Comparison of ENCODE assay signal across 8 cellular contexts in genomic region chr9:34603610-34604231, GRCh38. TPM values are rescaled to one million over a fixed set of nuclear protein-coding genes. Genes with fewer than 3 reads are reported as not detected.
DNase-seq lines count a peak whose midpoint lies in the region; ATAC-seq, FAIRE-seq and TF ChIP-seq lines count a peak whose summit lies in the region.

No MANE protein-coding gene starts in this region.

- H3K4me1 ChIP-seq in HepG2 (ENCODE audit: insufficient read depth, low read length): peaks cover 11% of the 10 kb centered on the region

- no peaks in the 10 kb centered on the region for H3K79me2 ChIP-seq in HepG2 (ENCODE audit: insufficient read depth, low read length)

- H3K9ac ChIP-seq in HepG2 (ENCODE audit: insufficient read depth, low read depth, low read length): no peak overlapping the region

- H3K36me3 ChIP-seq in HepG2 (replicated peaks in 1 of 2; ENCODE audit: control insufficient read depth in 1 of 2, insufficient read depth in 2 of 2, low read length in 2 of 2): no peaks in the 10 kb centered on the region

- no peaks in the 10 kb centered on the region for H3K9me3 ChIP-seq in HepG2 (ENCODE audit: low read length)

- TF ChIP-seq EP300 in HepG2 (IDR thresholded peaks at IDR 0.05; ENCODE audit: low read depth in 2 of 2, low read length in 2 of 2): no peak
- TF ChIP-seq EP300 in HepG2 (CRISPR knock-in tag; IDR thresholded peaks at IDR 0.05; ENCODE audit: borderline replicate concordance): no peak

- H3K27me3 ChIP-seq in HepG2 (ENCODE audit: control insufficient read depth in 1 of 2, insufficient read depth in 2 of 2, low read length in 2 of 2): no peaks in the 10 kb centered on the region

- in situ Hi-C loops in HepG2 (cut with HindIII; ENCODE audit: extremely low pct_ligation_motif_present, low pct_unique_long_range_greater_than_20kb): loop anchor here (5.0 kb wide), 1 partner anchor 161 kb away; no protein-coding TSS in a partner anchor

- no peak overlapping the region for H3K4me3 ChIP-seq in choroid plexus epithelial cell (ENCODE audit: low read depth, low read length)
- no peak overlapping the region for H3K4me3 ChIP-seq in HepG2 (replicated peaks in 1 of 3; ENCODE audit: insufficient read depth in 1 of 3, low read depth in 2 of 3, low read length in 3 of 3)

- TF ChIP-seq RAD21 in HepG2 (CRISPR knock-in tag; IDR thresholded peaks at IDR 0.05): peak; percentile 72

- no peak overlapping the region for H3K27ac ChIP-seq in HepG2 (ENCODE audit: extremely low read length, insufficient read depth, low read length)

- ATAC-seq in HG03108 (IDR thresholded peaks at IDR 0.05; ENCODE audit: unreplicated experiment) (peak; percentile 76), HepG2 (peak; percentile 91), HG03025 (IDR thresholded peaks at IDR 0.05; ENCODE audit: low FRiP score, unreplicated experiment) (no peak)

- no TSS peak for BruUV-seq in HepG2 (replicated peaks; lab: Mats Ljungman, UMichigan)

- WGBS in HepG2 (ENCODE audit: low lambda C conversion rate): 29% methylated on average over 2 of the region's 4 CpGs

- TF ChIP-seq POLR2A in HepG2 (IDR thresholded peaks at IDR 0.05; ENCODE audit: insufficient read depth in 1 of 2, low read depth in 2 of 2, low read length in 2 of 2): no peak

- POLR2A ChIA-PET in HepG2 (lab: Yijun Ruan, JAX): no interaction called here

- intact Hi-C loops in HepG2 (cut with micrococcal nuclease; ENCODE audit: unreplicated experiment): loop anchor here (1.0 to 5.0 kb wide), 2 partner anchors 55 to 271 kb away; no protein-coding TSS in a partner anchor

- no peak overlapping the region for H3K4me2 ChIP-seq in HepG2 (ENCODE audit: low read depth, low read length)

- no peaks in the 10 kb centered on the region for H4K20me1 ChIP-seq in HepG2 (ENCODE audit: insufficient read depth, low read length)

- DNase-seq in NCI-H510A (lab: John Stamatoyannopoulos, UW): peak; percentile 23
- peak; percentile 68 to 84 for DNase-seq in activated CD4-positive, alpha-beta T cell treated with anti-CD3 and anti-CD28 coated beads for 4 hours
- DNase-seq in choroid plexus epithelial cell (ENCODE audit: low read depth): peak; percentile 82
- peak; percentile 62 for DNase-seq in HepG2 (ENCODE audit: low spot score)
- peak; percentile 66 to 69 (median 67) for DNase-seq in stimulated activated CD4-positive, alpha-beta T cell treated with anti-CD3 and anti-CD28 coated beads, TNF-alpha, amount 100 ng/mL, for 4 hours (ENCODE audit: low read depth in 3 of 3)

- TF ChIP-seq CTCF in GM12872 (IDR thresholded peaks at IDR 0.05; ENCODE audit: insufficient read depth, low read depth, low read length) (peak; percentile 93), choroid plexus epithelial cell (conservative IDR thresholded peaks at IDR 0.05; ENCODE audit: low read depth, low read length) (peak; percentile 94), HepG2 (CRISPR knock-in tag; IDR thresholded peaks at IDR 0.05) (peak; percentile 94)

- no peak overlapping the region for H2AFZ ChIP-seq in HepG2 (ENCODE audit: low read length)

- CTCF ChIA-PET in HepG2 (lab: Yijun Ruan, JAX; ENCODE audit: low intra/inter-chr PET ratio, low total read pairs): interaction anchor here (0.6 to 2.0 kb wide), 7 partner anchors 12 to 200 kb away, joined by 3 to 18 read pairs (median 6); no protein-coding TSS in a partner anchor

- peak; percentile 81 for FAIRE-seq in HepG2 (lab: Jason Lieb, UNC)

RNA-seq across cellular contexts. Expression of gene RPP25L, which starts 8.2 kb away (rescaled TPM):
- total RNA-seq in HepG2 (2016; rRNA removed; fragmentation: Illumina TruSeq; extraction: Trizol): 24.5 and 32.1 TPM in 2 replicates
- total RNA-seq in HepG2 (2016; cell fraction: cytosol; rRNA removed; fragmentation: Illumina TruSeq; extraction: Trizol; ENCODE audit: low read depth): 11.7 and 12.9 TPM in 2 replicates
- 25.9 and 30.1 TPM in 2 replicates for total RNA-seq in HepG2 (2016; cell fraction: insoluble cytoplasmic fraction; rRNA removed; fragmentation: Illumina TruSeq; extraction: Trizol)
- total RNA-seq in HepG2 (2016; cell fraction: membrane; rRNA removed; fragmentation: Illumina TruSeq; extraction: Trizol): 15.6 and 18.9 TPM in 2 replicates
- 10.0 and 12.4 TPM in 2 replicates for total RNA-seq in HepG2 (2016; cell fraction: nucleus; rRNA removed; fragmentation: Illumina TruSeq; extraction: Trizol)
- 27.3 and 31.2 TPM in 2 replicates for polyA plus RNA-seq in HepG2 (2011; rRNA removed)
- 27.2 and 38.8 TPM in 2 replicates for polyA plus RNA-seq in HepG2 (2011; cell fraction: cytosol; rRNA removed)
- 14.2 and 16.4 TPM in 2 replicates for polyA plus RNA-seq in HepG2 (2011; cell fraction: nucleus; rRNA removed)
- 15.8 and 18.2 TPM in 2 replicates for polyA plus RNA-seq in HepG2 (2012)
- polyA plus RNA-seq in HepG2 (2016; cell fraction: cytosol; fragmentation: Illumina TruSeq; extraction: Trizol; ENCODE audit: low read depth): 11.0 and 13.0 TPM in 2 replicates
- polyA plus RNA-seq in HepG2 (2016; cell fraction: insoluble cytoplasmic fraction; fragmentation: Illumina TruSeq; extraction: Trizol; ENCODE audit: low read depth): 26.3 and 26.5 TPM in 2 replicates
- 11.2 and 12.0 TPM in 2 replicates for polyA plus RNA-seq in HepG2 (2016; cell fraction: membrane; fragmentation: Illumina TruSeq; extraction: Trizol; ENCODE audit: low read depth)
- polyA plus RNA-seq in HepG2 (2016; cell fraction: nucleus; fragmentation: Illumina TruSeq; extraction: Trizol; ENCODE audit: insufficient read depth, low read depth): 13.1 and 17.9 TPM in 2 replicates
- polyA minus RNA-seq in HepG2 (2011; rRNA and poly(A)+ RNA removed; ENCODE audit: low replicate concordance): 17.6 and 31.0 TPM in 2 replicates
- polyA minus RNA-seq in HepG2 (2011; cell fraction: cytosol; rRNA and poly(A)+ RNA removed): 11.2 and 11.8 TPM in 2 replicates
- 5.3 and 5.7 TPM in 2 replicates for polyA minus RNA-seq in HepG2 (2011; cell fraction: nucleus; rRNA and poly(A)+ RNA removed)

RNA-seq across cellular contexts. Expression of gene CNTFR, which starts 14.2 kb away (rescaled TPM):
- not detected in 2 replicates for total RNA-seq in HepG2 (2016; rRNA removed; fragmentation: Illumina TruSeq; extraction: Trizol)
- not detected in 2 replicates for total RNA-seq in HepG2 (2016; cell fraction: cytosol; rRNA removed; fragmentation: Illumina TruSeq; extraction: Trizol; ENCODE audit: low read depth)
- not detected in 2 replicates for total RNA-seq in HepG2 (2016; cell fraction: insoluble cytoplasmic fraction; rRNA removed; fragmentation: Illumina TruSeq; extraction: Trizol)
- total RNA-seq in HepG2 (2016; cell fraction: membrane; rRNA removed; fragmentation: Illumina TruSeq; extraction: Trizol): not detected in 2 replicates
- total RNA-seq in HepG2 (2016; cell fraction: nucleus; rRNA removed; fragmentation: Illumina TruSeq; extraction: Trizol): not detected in 2 replicates
- polyA plus RNA-seq in HepG2 (2011; rRNA removed): not detected in 2 replicates
- polyA plus RNA-seq in HepG2 (2011; cell fraction: cytosol; rRNA removed): not detected in 2 replicates
- not detected in 2 replicates for polyA plus RNA-seq in HepG2 (2011; cell fraction: nucleus; rRNA removed)
- not detected in 2 replicates for polyA plus RNA-seq in HepG2 (2012)
- polyA plus RNA-seq in HepG2 (2016; cell fraction: cytosol; fragmentation: Illumina TruSeq; extraction: Trizol; ENCODE audit: low read depth): not detected in 2 replicates
- not detected in 2 replicates for polyA plus RNA-seq in HepG2 (2016; cell fraction: insoluble cytoplasmic fraction; fragmentation: Illumina TruSeq; extraction: Trizol; ENCODE audit: low read depth)
- polyA plus RNA-seq in HepG2 (2016; cell fraction: membrane; fragmentation: Illumina TruSeq; extraction: Trizol; ENCODE audit: low read depth): not detected in 2 replicates
- polyA plus RNA-seq in HepG2 (2016; cell fraction: nucleus; fragmentation: Illumina TruSeq; extraction: Trizol; ENCODE audit: insufficient read depth, low read depth): not detected in 2 replicates
- 0.34 TPM in 1 of 2 replicates, not detected in the other for polyA minus RNA-seq in HepG2 (2011; rRNA and poly(A)+ RNA removed; ENCODE audit: low replicate concordance)
- not detected in 2 replicates for polyA minus RNA-seq in HepG2 (2011; cell fraction: cytosol; rRNA and poly(A)+ RNA removed)
- not detected in 2 replicates for polyA minus RNA-seq in HepG2 (2011; cell fraction: nucleus; rRNA and poly(A)+ RNA removed)

RNA-seq across cellular contexts. Expression of gene DCTN3, which starts 16.6 kb away (rescaled TPM):
- 27.4 and 30.8 TPM in 2 replicates for total RNA-seq in HepG2 (2016; rRNA removed; fragmentation: Illumina TruSeq; extraction: Trizol)
- 11.0 and 11.1 TPM in 2 replicates for total RNA-seq in HepG2 (2016; cell fraction: cytosol; rRNA removed; fragmentation: Illumina TruSeq; extraction: Trizol; ENCODE audit: low read depth)
- 29.0 and 29.5 TPM in 2 replicates for total RNA-seq in HepG2 (2016; cell fraction: insoluble cytoplasmic fraction; rRNA removed; fragmentation: Illumina TruSeq; extraction: Trizol)
- 15.9 and 16.4 TPM in 2 replicates for total RNA-seq in HepG2 (2016; cell fraction: membrane; rRNA removed; fragmentation: Illumina TruSeq; extraction: Trizol)
- 15.7 and 15.9 TPM in 2 replicates for total RNA-seq in HepG2 (2016; cell fraction: nucleus; rRNA removed; fragmentation: Illumina TruSeq; extraction: Trizol)
- 32.8 and 34.5 TPM in 2 replicates for polyA plus RNA-seq in HepG2 (2011; rRNA removed)
- 32.8 and 40.8 TPM in 2 replicates for polyA plus RNA-seq in HepG2 (2011; cell fraction: cytosol; rRNA removed)
- polyA plus RNA-seq in HepG2 (2011; cell fraction: nucleus; rRNA removed): 36.1 and 42.7 TPM in 2 replicates
- 27.8 and 28.4 TPM in 2 replicates for polyA plus RNA-seq in HepG2 (2012)
- 15.7 and 17.6 TPM in 2 replicates for polyA plus RNA-seq in HepG2 (2016; cell fraction: cytosol; fragmentation: Illumina TruSeq; extraction: Trizol; ENCODE audit: low read depth)
- 38.4 and 45.3 TPM in 2 replicates for polyA plus RNA-seq in HepG2 (2016; cell fraction: insoluble cytoplasmic fraction; fragmentation: Illumina TruSeq; extraction: Trizol; ENCODE audit: low read depth)
- 19.8 and 22.1 TPM in 2 replicates for polyA plus RNA-seq in HepG2 (2016; cell fraction: membrane; fragmentation: Illumina TruSeq; extraction: Trizol; ENCODE audit: low read depth)
- 37.1 and 38.5 TPM in 2 replicates for polyA plus RNA-seq in HepG2 (2016; cell fraction: nucleus; fragmentation: Illumina TruSeq; extraction: Trizol; ENCODE audit: insufficient read depth, low read depth)
- 25.6 and 63.0 TPM in 2 replicates for polyA minus RNA-seq in HepG2 (2011; rRNA and poly(A)+ RNA removed; ENCODE audit: low replicate concordance)
- 6.0 and 6.2 TPM in 2 replicates for polyA minus RNA-seq in HepG2 (2011; cell fraction: cytosol; rRNA and poly(A)+ RNA removed)
- 17.4 and 23.5 TPM in 2 replicates for polyA minus RNA-seq in HepG2 (2011; cell fraction: nucleus; rRNA and poly(A)+ RNA removed)

RNA-seq across cellular contexts. Expression of gene ARID3C, which starts 25.1 kb away (rescaled TPM):
- not detected in 2 replicates for total RNA-seq in HepG2 (2016; rRNA removed; fragmentation: Illumina TruSeq; extraction: Trizol)
- total RNA-seq in HepG2 (2016; cell fraction: cytosol; rRNA removed; fragmentation: Illumina TruSeq; extraction: Trizol; ENCODE audit: low read depth): not detected in 2 replicates
- total RNA-seq in HepG2 (2016; cell fraction: insoluble cytoplasmic fraction; rRNA removed; fragmentation: Illumina TruSeq; extraction: Trizol): not detected in 2 replicates
- not detected in 2 replicates for total RNA-seq in HepG2 (2016; cell fraction: membrane; rRNA removed; fragmentation: Illumina TruSeq; extraction: Trizol)
- total RNA-seq in HepG2 (2016; cell fraction: nucleus; rRNA removed; fragmentation: Illumina TruSeq; extraction: Trizol): not detected in 2 replicates
- not detected in 2 replicates for polyA plus RNA-seq in HepG2 (2011; rRNA removed)
- not detected in 2 replicates for polyA plus RNA-seq in HepG2 (2011; cell fraction: cytosol; rRNA removed)
- 0.17 and 0.34 TPM in 2 replicates for polyA plus RNA-seq in HepG2 (2011; cell fraction: nucleus; rRNA removed)
- 0.12 TPM in 1 of 2 replicates, not detected in the other for polyA plus RNA-seq in HepG2 (2012)
- not detected in 2 replicates for polyA plus RNA-seq in HepG2 (2016; cell fraction: cytosol; fragmentation: Illumina TruSeq; extraction: Trizol; ENCODE audit: low read depth)
- not detected in 2 replicates for polyA plus RNA-seq in HepG2 (2016; cell fraction: insoluble cytoplasmic fraction; fragmentation: Illumina TruSeq; extraction: Trizol; ENCODE audit: low read depth)
- polyA plus RNA-seq in HepG2 (2016; cell fraction: membrane; fragmentation: Illumina TruSeq; extraction: Trizol; ENCODE audit: low read depth): not detected in 2 replicates
- polyA plus RNA-seq in HepG2 (2016; cell fraction: nucleus; fragmentation: Illumina TruSeq; extraction: Trizol; ENCODE audit: insufficient read depth, low read depth): 0.45 TPM in 1 of 2 replicates, not detected in the other
- not detected in 2 replicates for polyA minus RNA-seq in HepG2 (2011; rRNA and poly(A)+ RNA removed; ENCODE audit: low replicate concordance)
- not detected in 2 replicates for polyA minus RNA-seq in HepG2 (2011; cell fraction: cytosol; rRNA and poly(A)+ RNA removed)
- not detected in 2 replicates for polyA minus RNA-seq in HepG2 (2011; cell fraction: nucleus; rRNA and poly(A)+ RNA removed)

RNA-seq across cellular contexts. Expression of gene SIGMAR1, which starts 33.9 kb away (rescaled TPM):
- total RNA-seq in HepG2 (2016; rRNA removed; fragmentation: Illumina TruSeq; extraction: Trizol): 28.5 and 60.8 TPM in 2 replicates
- 29.7 and 36.9 TPM in 2 replicates for total RNA-seq in HepG2 (2016; cell fraction: cytosol; rRNA removed; fragmentation: Illumina TruSeq; extraction: Trizol; ENCODE audit: low read depth)
- total RNA-seq in HepG2 (2016; cell fraction: insoluble cytoplasmic fraction; rRNA removed; fragmentation: Illumina TruSeq; extraction: Trizol): 27.0 and 60.5 TPM in 2 replicates
- 57.4 and 66.9 TPM in 2 replicates for total RNA-seq in HepG2 (2016; cell fraction: membrane; rRNA removed; fragmentation: Illumina TruSeq; extraction: Trizol)
- total RNA-seq in HepG2 (2016; cell fraction: nucleus; rRNA removed; fragmentation: Illumina TruSeq; extraction: Trizol): 47.9 and 57.4 TPM in 2 replicates
- 38.9 and 45.9 TPM in 2 replicates for polyA plus RNA-seq in HepG2 (2011; rRNA removed)
- polyA plus RNA-seq in HepG2 (2011; cell fraction: cytosol; rRNA removed): 46.5 and 47.9 TPM in 2 replicates
- polyA plus RNA-seq in HepG2 (2011; cell fraction: nucleus; rRNA removed): 28.6 and 40.8 TPM in 2 replicates
- polyA plus RNA-seq in HepG2 (2012): 57.8 and 68.0 TPM in 2 replicates
- polyA plus RNA-seq in HepG2 (2016; cell fraction: cytosol; fragmentation: Illumina TruSeq; extraction: Trizol; ENCODE audit: low read depth): 54.4 and 69.4 TPM in 2 replicates
- polyA plus RNA-seq in HepG2 (2016; cell fraction: insoluble cytoplasmic fraction; fragmentation: Illumina TruSeq; extraction: Trizol; ENCODE audit: low read depth): 55.2 and 61.1 TPM in 2 replicates
- 86.0 and 102 TPM in 2 replicates for polyA plus RNA-seq in HepG2 (2016; cell fraction: membrane; fragmentation: Illumina TruSeq; extraction: Trizol; ENCODE audit: low read depth)
- 131 and 132 TPM in 2 replicates for polyA plus RNA-seq in HepG2 (2016; cell fraction: nucleus; fragmentation: Illumina TruSeq; extraction: Trizol; ENCODE audit: insufficient read depth, low read depth)
- polyA minus RNA-seq in HepG2 (2011; rRNA and poly(A)+ RNA removed; ENCODE audit: low replicate concordance): 71.0 and 231 TPM in 2 replicates
- 23.8 and 24.9 TPM in 2 replicates for polyA minus RNA-seq in HepG2 (2011; cell fraction: cytosol; rRNA and poly(A)+ RNA removed)
- 13.3 and 18.3 TPM in 2 replicates for polyA minus RNA-seq in HepG2 (2011; cell fraction: nucleus; rRNA and poly(A)+ RNA removed)

Comparison
In these comparisons a context has a peak if more than half of its experiments do, and no peak if none do; other contexts are left out.
1. DNase-seq: peak in every context shown above with its lines; median percentile 82 in choroid plexus epithelial cell; 76 in activated CD4-positive, alpha-beta T cell treated with anti-CD3 and anti-CD28 coated beads for 4 hours; 67 in stimulated activated CD4-positive, alpha-beta T cell treated with anti-CD3 and anti-CD28 coated beads, TNF-alpha, amount 100 ng/mL, for 4 hours; 62 in HepG2; 23 in NCI-H510A.